In genomic region chr2:234098675-234099195, GRCh38 we compare ENCODE assay signal across 27 cellular contexts. TPM values are rescaled to one million over a fixed set of nuclear protein-coding genes. Genes with fewer than 3 reads are reported as not detected.
DNase-seq lines count a peak whose midpoint lies in the region; ATAC-seq and TF ChIP-seq lines count a peak whose summit lies in the region.
"Had no signal": no experiment of that assay in that cellular context is flagged by ENCODE, and none has a peak within 500 bp of the region (broad histone marks: within the 10 kb centered on the region; RNA-seq: fewer than 3 reads in every experiment).

No MANE protein-coding gene starts in this region.

- CTCF ChIA-PET in CD4-positive, alpha-beta memory T cell (lab: Charles Lee; ENCODE audit: partially characterized antibody) = no interaction called here
- CTCF ChIA-PET in MCF 10A (lab: Yijun Ruan, JAX) = no interaction called here

- H3K27me3 ChIP-seq in uterus = no peaks in the 10 kb centered on the region
- H3K27me3 ChIP-seq in CD4-positive, alpha-beta memory T cell (ENCODE audit: insufficient read depth, low read length) = no peaks in the 10 kb centered on the region
- H3K27me3 ChIP-seq: upper lobe of left lung had no signal

- H3K27ac Mint-ChIP-seq in T-helper 17 cell (peak overlapping the region; percentile 74), naive B cell (peak overlapping the region in 2 of 6 donors; percentile 59 to 67), MCF 10A (ENCODE audit: low read depth, unreplicated experiment) (no peak overlapping the region)
- H3K27ac Mint-ChIP-seq in CD4-positive, alpha-beta memory T cell = peak overlapping the region in 2 of 7 donors; percentile 4 to 19
- H3K27ac Mint-ChIP-seq: activated CD4-positive, alpha-beta T cell treated with anti-CD3 and anti-CD28 coated beads, Interleukin-2, amount 10 ng/mL, durations not matched to agents 24 days and 14 days; endodermal cell; HFFc6 had no signal

- no peaks in the 10 kb centered on the region for H3K9me3 ChIP-seq in T-helper 17 cell (ENCODE audit: control insufficient read depth, low read length, poor library complexity, severe bottlenecking)
- H3K9me3 ChIP-seq in uterus = no peaks in the 10 kb centered on the region
- H3K9me3 ChIP-seq in CD4-positive, alpha-beta memory T cell (ENCODE audit: control insufficient read depth in 1 of 2, low read length in 2 of 2) = no peaks in the 10 kb centered on the region
- H3K9me3 ChIP-seq: esophagus squamous epithelium, mucosa of descending colon, prostate gland, SK-N-SH, upper lobe of left lung had no signal

- no peak for TF ChIP-seq POLR2A in uterus (IDR thresholded peaks at IDR 0.05)

- H3K9me3 Mint-ChIP-seq in naive B cell (no peaks in the 10 kb centered on the region), MCF 10A (ENCODE audit: unreplicated experiment) (no peaks in the 10 kb centered on the region)
- H3K9me3 Mint-ChIP-seq in CD4-positive, alpha-beta memory T cell = no peaks in the 10 kb centered on the region
- H3K9me3 Mint-ChIP-seq: activated CD4-positive, alpha-beta T cell treated with anti-CD3 and anti-CD28 coated beads, Interleukin-2, amount 10 ng/mL, durations not matched to agents 24 days and 14 days; endodermal cell; HFFc6; neural crest cell had no signal

- H3K27me3 Mint-ChIP-seq in T-helper 17 cell (no peaks in the 10 kb centered on the region), naive B cell (peaks cover 13 to 33% (median 24%) of the 10 kb centered on the region in 3 donors), MCF 10A (ENCODE audit: insufficient read depth, unreplicated experiment) (no peaks in the 10 kb centered on the region)
- H3K27me3 Mint-ChIP-seq in CD4-positive, alpha-beta memory T cell = no peaks in the 10 kb centered on the region

- no TSS peak for BruUV-seq in MCF 10A (replicated peaks; lab: Mats Ljungman, UMichigan)

- H3K4me1 ChIP-seq in uterus = no peaks in the 10 kb centered on the region
- H3K4me1 ChIP-seq in CD4-positive, alpha-beta memory T cell (ENCODE audit: insufficient read depth, low read length) = peaks cover 37% of the 10 kb centered on the region
- H3K4me1 ChIP-seq: esophagus squamous epithelium, prostate gland, upper lobe of left lung had no signal

- POLR2A ChIA-PET in CD4-positive, alpha-beta memory T cell (lab: Charles Lee; ENCODE audit: partially characterized antibody) = interaction anchor here (1.2 to 1.5 kb wide), 2 partner anchors 66 to 72 kb away, joined by 3 to 4 read pairs; no protein-coding TSS in a partner anchor
- POLR2A ChIA-PET in MCF 10A (lab: Yijun Ruan, JAX) = no interaction called here

- no peak overlapping the region for H3K4me3 ChIP-seq in uterus
- no peak overlapping the region for H3K4me3 ChIP-seq in CD4-positive, alpha-beta memory T cell (ENCODE audit: low read length in 2 of 2)
- H3K4me3 ChIP-seq: esophagus squamous epithelium, mucosa of descending colon, prostate gland, upper lobe of left lung had no signal

- no peak overlapping the region for H3K27ac ChIP-seq in uterus
- no peak overlapping the region for H3K27ac ChIP-seq in CD4-positive, alpha-beta memory T cell (ENCODE audit: low read depth, low read length)
- H3K27ac ChIP-seq: esophagus squamous epithelium, prostate gland, upper lobe of left lung, VCaP had no signal

- H3K4me3 Mint-ChIP-seq in T-helper 17 cell (no peak overlapping the region), naive B cell (peak overlapping the region in 3 of 8 donors; percentile 37 to 52 (median 51)), MCF 10A (ENCODE audit: unreplicated experiment) (no peak overlapping the region)
- H3K4me3 Mint-ChIP-seq in CD4-positive, alpha-beta memory T cell = peak overlapping the region in 2 of 8 donors; percentile 7 to 27
- H3K4me3 Mint-ChIP-seq: activated CD4-positive, alpha-beta T cell treated with anti-CD3 and anti-CD28 coated beads, Interleukin-2, amount 10 ng/mL, durations not matched to agents 24 days and 14 days; endodermal cell; HFFc6; neural crest cell had no signal

- DNase-seq in DMS53 (lab: John Stamatoyannopoulos, UW) (peak; percentile 57), T-helper 17 cell (no peak), naive B cell (no peak), uterus (no peak), H4 (ENCODE audit: low spot score) (no peak), MCF 10A (ENCODE audit: unreplicated experiment) (no peak)
- no peak for DNase-seq in CD4-positive, alpha-beta memory T cell
- DNase-seq: activated CD4-positive, alpha-beta T cell treated with anti-CD3 and anti-CD28 coated beads, Interleukin-2, amount 10 ng/mL, durations not matched to agents 24 days and 14 days; activated naive CD4-positive, alpha-beta T cell treated with anti-CD3 and anti-CD28 coated beads, Interleukin-2, amount 50 U/mL, for 16 hours; amygdala; endodermal cell; esophagus squamous epithelium; HFFc6; hippocampal formation; KG1; mucosa of descending colon; NCI-H1436; NCI-H526; SK-N-SH; upper lobe of left lung had no signal

- H3K36me3 ChIP-seq in uterus = no peaks in the 10 kb centered on the region
- H3K36me3 ChIP-seq in CD4-positive, alpha-beta memory T cell (ENCODE audit: insufficient read depth, low read length) = no peaks in the 10 kb centered on the region
- H3K36me3 ChIP-seq: esophagus squamous epithelium, prostate gland, upper lobe of left lung had no signal

- H3K36me3 Mint-ChIP-seq in T-helper 17 cell (ENCODE audit: low read depth) (no peaks in the 10 kb centered on the region), naive B cell (no peaks in the 10 kb centered on the region), MCF 10A (ENCODE audit: insufficient read depth, unreplicated experiment) (peaks cover 8% of the 10 kb centered on the region)
- no peaks in the 10 kb centered on the region for H3K36me3 Mint-ChIP-seq in CD4-positive, alpha-beta memory T cell

- peaks cover 33% of the 10 kb centered on the region for H3K4me1 Mint-ChIP-seq in T-helper 17 cell
- H3K4me1 Mint-ChIP-seq in naive B cell = peaks cover 13 to 23% (median 18%) of the 10 kb centered on the region in 3 donors
- peaks cover 41 to 64% (median 45%) of the 10 kb centered on the region in 4 donors for H3K4me1 Mint-ChIP-seq in CD4-positive, alpha-beta memory T cell
- no peaks in the 10 kb centered on the region for H3K4me1 Mint-ChIP-seq in MCF 10A (ENCODE audit: insufficient read depth, unreplicated experiment)
- H3K4me1 Mint-ChIP-seq: endodermal cell had no signal

- no peak for TF ChIP-seq CTCF in uterus (IDR thresholded peaks at IDR 0.05)
- no peak for TF ChIP-seq CTCF in MCF 10A (IDR thresholded peaks at IDR 0.05; ENCODE audit: unreplicated experiment)

- ATAC-seq in GM21390 (IDR thresholded peaks at IDR 0.05; ENCODE audit: unreplicated experiment) = peak; percentile 49
- no peak for ATAC-seq in T-helper 17 cell
- ATAC-seq in naive B cell (ENCODE audit: low read depth in 2 of 2) = peak; percentile 73 to 74
- ATAC-seq: mucosa of descending colon had no signal

- intact Hi-C loops in uterus (cut with DNase I; ENCODE audit: low total_unique reads) = no loop called here
- intact Hi-C loops in CD4-positive, alpha-beta memory T cell (cut with micrococcal nuclease) = no loop called here
- intact Hi-C loops in MCF 10A (cut with micrococcal nuclease) = no loop called here

RNA-seq across cellular contexts. Expression of gene SPP2, which starts 48.2 kb away (rescaled TPM):
- total RNA-seq in T-helper 17 cell = not detected
- polyA plus RNA-seq in naive B cell (ENCODE audit: low read depth in 6 of 6) = not detected
- 1 to 10 TPM in 1 of 4 donors, not detected in 3; 1.3 TPM for total RNA-seq in uterus
- total RNA-seq in H4 (2014; rRNA removed; shearing (Covaris generic)) = not detected in 2 replicates
- total RNA-seq in CD4-positive, alpha-beta memory T cell = not detected
- polyA plus RNA-seq in CD4-positive, alpha-beta memory T cell = not detected
- total RNA-seq in MCF 10A (2022) = not detected in 2 replicates
- total RNA-seq: activated CD4-positive, alpha-beta T cell treated with anti-CD3 and anti-CD28 coated beads, Interleukin-2, amount 10 ng/mL, durations not matched to agents 24 days and 14 days; endodermal cell; esophagus squamous epithelium; frontal cortex; HFFc6; HT1080; mucosa of descending colon; neural crest cell; prostate gland; T-helper 2 cell treated with Interferon-gamma antibody and Interleukin-4, amounts not matched to agents 100 ng/mL and 5 ng/mL, for 36 hours; upper lobe of left lung had no signal
